In genomic region chr1:29883986-29884385, GRCh38 we compare ENCODE assay signal across 24 cellular contexts.
DNase-seq lines count a peak whose midpoint lies in the region; ATAC-seq and TF ChIP-seq lines count a peak whose summit lies in the region.
"Had no signal": no experiment of that assay in that cellular context is flagged by ENCODE, and none has a peak within 500 bp of the region (broad histone marks: within the 10 kb centered on the region; RNA-seq: fewer than 3 reads in every experiment).

No MANE protein-coding gene starts in this region.

- no peak overlapping the region for H3K27ac ChIP-seq in coronary artery
- H3K27ac ChIP-seq: 22Rv1; A549; BLaER1 treated with 17β-estradiol and CSF1 and Interleukin-3, amounts not matched to agents 10 nM and 100 nM; C4-2B had no signal

- no peak for DNase-seq in activated naive CD4-positive, alpha-beta T cell treated with anti-CD3 and anti-CD28 coated beads, Interleukin-2, amount 50 U/mL, for 16 hours
- DNase-seq in coronary artery (ENCODE audit: low spot score) (peak; percentile 64), mesenteric fat pad (ENCODE audit: low spot score) (peak; percentile 87), sciatic nerve (ENCODE audit: low spot score) (peak; percentile 52)
- DNase-seq in effector memory CD8-positive, alpha-beta T cell: no peak
- DNase-seq: AML-193; Caco-2; CD4-positive, alpha-beta T cell; CD8-positive, alpha-beta T cell; DMS 273 treated with DMSO at 0.1 percent for 48 hours; DMS153; DMS53; DMS79; DND-41; EL; GDM1 had no signal

- no peak overlapping the region for H3K4me3 ChIP-seq in coronary artery
- H3K4me3 ChIP-seq: A549; BLaER1 treated with 17β-estradiol and CSF1 and Interleukin-3, amounts not matched to agents 10 nM and 100 nM; GM12878 had no signal

- H3K27ac Mint-ChIP-seq in activated naive CD4-positive, alpha-beta T cell treated with anti-CD3 and anti-CD28 coated beads, Interleukin-2, amount 50 U/mL, for 24 hours: peak overlapping the region; percentile 56
- no peak overlapping the region for H3K27ac Mint-ChIP-seq in effector memory CD8-positive, alpha-beta T cell
- H3K27ac Mint-ChIP-seq: B cell; CD4-positive, alpha-beta T cell; CD8-positive, alpha-beta T cell had no signal

- H3K9me3 Mint-ChIP-seq in activated naive CD4-positive, alpha-beta T cell treated with anti-CD3 and anti-CD28 coated beads, Interleukin-2, amount 50 U/mL, for 24 hours: no peaks in the 10 kb centered on the region
- H3K9me3 Mint-ChIP-seq in effector memory CD8-positive, alpha-beta T cell: no peaks in the 10 kb centered on the region
- H3K9me3 Mint-ChIP-seq: CD4-positive, alpha-beta T cell; CD8-positive, alpha-beta T cell had no signal

- no peaks in the 10 kb centered on the region for H3K4me1 Mint-ChIP-seq in activated naive CD4-positive, alpha-beta T cell treated with anti-CD3 and anti-CD28 coated beads, Interleukin-2, amount 50 U/mL, for 24 hours
- H3K4me1 Mint-ChIP-seq in effector memory CD8-positive, alpha-beta T cell (ENCODE audit: low read depth in 2 of 2): no peaks in the 10 kb centered on the region
- H3K4me1 Mint-ChIP-seq: B cell had no signal

- H3K27me3 Mint-ChIP-seq in activated naive CD4-positive, alpha-beta T cell treated with anti-CD3 and anti-CD28 coated beads, Interleukin-2, amount 50 U/mL, for 24 hours: peaks cover 3% of the 10 kb centered on the region
- H3K27me3 Mint-ChIP-seq in effector memory CD8-positive, alpha-beta T cell: peaks cover 24 to 38% of the 10 kb centered on the region in 2 donors

- ATAC-seq in sciatic nerve: no peak
- ATAC-seq in effector memory CD8-positive, alpha-beta T cell (replicated peaks): no peak
- ATAC-seq in GM19023 (IDR thresholded peaks at IDR 0.05; ENCODE audit: unreplicated experiment): no peak
- ATAC-seq: A549; CD8-positive, alpha-beta T cell; GM12878 had no signal

- no peaks in the 10 kb centered on the region for H3K36me3 Mint-ChIP-seq in activated naive CD4-positive, alpha-beta T cell treated with anti-CD3 and anti-CD28 coated beads, Interleukin-2, amount 50 U/mL, for 24 hours
- H3K36me3 Mint-ChIP-seq in effector memory CD8-positive, alpha-beta T cell (ENCODE audit: insufficient read depth): no peaks in the 10 kb centered on the region
- H3K36me3 Mint-ChIP-seq: CD8-positive, alpha-beta T cell had no signal

- no peak for TF ChIP-seq CTCF in coronary artery (IDR thresholded peaks at IDR 0.05)

- intact Hi-C loops in sciatic nerve (cut with DNase I): no loop called here

- no peak overlapping the region for H3K4me3 Mint-ChIP-seq in activated naive CD4-positive, alpha-beta T cell treated with anti-CD3 and anti-CD28 coated beads, Interleukin-2, amount 50 U/mL, for 24 hours
- H3K4me3 Mint-ChIP-seq in effector memory CD8-positive, alpha-beta T cell: no peak overlapping the region
- H3K4me3 Mint-ChIP-seq: B cell; CD4-positive, alpha-beta T cell; CD8-positive, alpha-beta T cell had no signal

Comparison
In these comparisons a context has a peak if more than half of its experiments do, and no peak if none do; other contexts are left out.
1. DNase-seq: peak in coronary artery (single experiment), mesenteric fat pad (single experiment) and sciatic nerve (single experiment); none in activated naive CD4-positive, alpha-beta T cell treated with anti-CD3 and anti-CD28 coated beads, Interleukin-2, amount 50 U/mL, for 16 hours (single experiment) and effector memory CD8-positive, alpha-beta T cell (0 of 3).